Comparison of ENCODE assay signal across 15 cellular contexts in the genomic region with DNA sequence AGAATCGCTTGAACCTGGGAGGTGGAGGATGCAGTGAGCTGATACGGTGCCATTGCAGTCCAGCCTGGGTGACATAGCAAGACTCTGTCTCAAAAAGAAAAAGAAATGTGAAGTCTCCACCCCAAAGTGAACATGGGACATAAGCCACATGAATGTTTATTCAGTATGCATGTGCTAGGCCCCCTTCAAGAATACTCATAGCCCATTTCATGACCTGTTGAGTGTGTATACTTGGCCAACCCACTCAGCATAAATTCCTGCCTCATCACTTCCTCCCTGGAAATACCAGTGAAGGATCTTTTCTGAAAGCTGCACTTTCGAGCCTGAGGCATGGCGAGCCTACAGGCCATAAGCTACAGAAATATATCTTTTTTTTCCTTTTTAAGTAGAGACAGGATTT. TPM values are rescaled to one million over a fixed set of nuclear protein-coding genes. Genes with fewer than 3 reads are reported as not detected.
"Had no signal": no experiment of that assay in that cellular context is flagged by ENCODE, and none has a peak within 500 bp of the region (broad histone marks: within the 10 kb centered on the region; RNA-seq: fewer than 3 reads in every experiment).

No MANE protein-coding gene starts in this region.

RNA-seq across cellular contexts. Expression of a gene that starts 6.8 kb away (rescaled TPM):
- total RNA-seq: activated B cell treated with CpG ODN at 0.5 μM for 24 hours; activated CD4-positive, alpha-beta memory T cell treated with anti-CD3 and anti-CD28 coated beads for 36 hours; activated CD4-positive, alpha-beta memory T cell treated with anti-CD3 and anti-CD28 coated beads, Interleukin-2, amount 10 ng/mL, durations not matched to agents 7 days and 5 days; activated CD4-positive, alpha-beta T cell treated with anti-CD3 and anti-CD28 coated beads for 36 hours; activated CD4-positive, alpha-beta T cell treated with anti-CD3 and anti-CD28 coated beads, Interleukin-2, amount 10 ng/mL, durations not matched to agents 24 days and 14 days; activated CD4-positive, alpha-beta T cell treated with anti-CD3 and anti-CD28 coated beads, Interleukin-2, amount 10 ng/mL, durations not matched to agents 7 days and 5 days; activated CD8-positive, alpha-beta memory T cell treated with anti-CD3 and anti-CD28 coated beads for 36 hours; activated CD8-positive, alpha-beta memory T cell treated with anti-CD3 and anti-CD28 coated beads, Interleukin-2, amount 10 ng/mL, durations not matched to agents 7 days and 5 days; activated CD8-positive, alpha-beta T cell treated with anti-CD3 and anti-CD28 coated beads for 36 hours; activated CD8-positive, alpha-beta T cell treated with anti-CD3 and anti-CD28 coated beads, Interleukin-2, amount 10 ng/mL, durations not matched to agents 7 days and 5 days; T-cell; T-helper 1 cell treated with Interleukin-12 subunit alpha and Interleukin-12 subunit beta and Interleukin-4 antibody, amounts not matched to agents 30 ng/mL and 1 ng/mL, for 36 hours; T-helper 17 cell; T-helper 2 cell treated with Interferon-gamma antibody and Interleukin-4, amounts not matched to agents 100 ng/mL and 5 ng/mL, for 36 hours; WTC11 had no signal

RNA-seq across cellular contexts. Expression of a gene that starts 18.0 kb away (rescaled TPM):
- total RNA-seq: activated B cell treated with CpG ODN at 0.5 μM for 24 hours; activated CD4-positive, alpha-beta memory T cell treated with anti-CD3 and anti-CD28 coated beads for 36 hours; activated CD4-positive, alpha-beta memory T cell treated with anti-CD3 and anti-CD28 coated beads, Interleukin-2, amount 10 ng/mL, durations not matched to agents 7 days and 5 days; activated CD4-positive, alpha-beta T cell treated with anti-CD3 and anti-CD28 coated beads for 36 hours; activated CD4-positive, alpha-beta T cell treated with anti-CD3 and anti-CD28 coated beads, Interleukin-2, amount 10 ng/mL, durations not matched to agents 24 days and 14 days; activated CD4-positive, alpha-beta T cell treated with anti-CD3 and anti-CD28 coated beads, Interleukin-2, amount 10 ng/mL, durations not matched to agents 7 days and 5 days; activated CD8-positive, alpha-beta memory T cell treated with anti-CD3 and anti-CD28 coated beads for 36 hours; activated CD8-positive, alpha-beta memory T cell treated with anti-CD3 and anti-CD28 coated beads, Interleukin-2, amount 10 ng/mL, durations not matched to agents 7 days and 5 days; activated CD8-positive, alpha-beta T cell treated with anti-CD3 and anti-CD28 coated beads for 36 hours; activated CD8-positive, alpha-beta T cell treated with anti-CD3 and anti-CD28 coated beads, Interleukin-2, amount 10 ng/mL, durations not matched to agents 7 days and 5 days; T-cell; T-helper 1 cell treated with Interleukin-12 subunit alpha and Interleukin-12 subunit beta and Interleukin-4 antibody, amounts not matched to agents 30 ng/mL and 1 ng/mL, for 36 hours; T-helper 17 cell; T-helper 2 cell treated with Interferon-gamma antibody and Interleukin-4, amounts not matched to agents 100 ng/mL and 5 ng/mL, for 36 hours; WTC11 had no signal

RNA-seq across cellular contexts. Expression of a gene that starts 24.5 kb away (rescaled TPM):
- total RNA-seq: activated B cell treated with CpG ODN at 0.5 μM for 24 hours; activated CD4-positive, alpha-beta memory T cell treated with anti-CD3 and anti-CD28 coated beads for 36 hours; activated CD4-positive, alpha-beta memory T cell treated with anti-CD3 and anti-CD28 coated beads, Interleukin-2, amount 10 ng/mL, durations not matched to agents 7 days and 5 days; activated CD4-positive, alpha-beta T cell treated with anti-CD3 and anti-CD28 coated beads for 36 hours; activated CD4-positive, alpha-beta T cell treated with anti-CD3 and anti-CD28 coated beads, Interleukin-2, amount 10 ng/mL, durations not matched to agents 24 days and 14 days; activated CD4-positive, alpha-beta T cell treated with anti-CD3 and anti-CD28 coated beads, Interleukin-2, amount 10 ng/mL, durations not matched to agents 7 days and 5 days; activated CD8-positive, alpha-beta memory T cell treated with anti-CD3 and anti-CD28 coated beads for 36 hours; activated CD8-positive, alpha-beta memory T cell treated with anti-CD3 and anti-CD28 coated beads, Interleukin-2, amount 10 ng/mL, durations not matched to agents 7 days and 5 days; activated CD8-positive, alpha-beta T cell treated with anti-CD3 and anti-CD28 coated beads for 36 hours; activated CD8-positive, alpha-beta T cell treated with anti-CD3 and anti-CD28 coated beads, Interleukin-2, amount 10 ng/mL, durations not matched to agents 7 days and 5 days; T-cell; T-helper 1 cell treated with Interleukin-12 subunit alpha and Interleukin-12 subunit beta and Interleukin-4 antibody, amounts not matched to agents 30 ng/mL and 1 ng/mL, for 36 hours; T-helper 17 cell; T-helper 2 cell treated with Interferon-gamma antibody and Interleukin-4, amounts not matched to agents 100 ng/mL and 5 ng/mL, for 36 hours; WTC11 had no signal

RNA-seq across cellular contexts. Expression of a gene that starts 45.3 kb away (rescaled TPM):
- total RNA-seq: activated B cell treated with CpG ODN at 0.5 μM for 24 hours; activated CD4-positive, alpha-beta memory T cell treated with anti-CD3 and anti-CD28 coated beads for 36 hours; activated CD4-positive, alpha-beta memory T cell treated with anti-CD3 and anti-CD28 coated beads, Interleukin-2, amount 10 ng/mL, durations not matched to agents 7 days and 5 days; activated CD4-positive, alpha-beta T cell treated with anti-CD3 and anti-CD28 coated beads for 36 hours; activated CD4-positive, alpha-beta T cell treated with anti-CD3 and anti-CD28 coated beads, Interleukin-2, amount 10 ng/mL, durations not matched to agents 24 days and 14 days; activated CD4-positive, alpha-beta T cell treated with anti-CD3 and anti-CD28 coated beads, Interleukin-2, amount 10 ng/mL, durations not matched to agents 7 days and 5 days; activated CD8-positive, alpha-beta memory T cell treated with anti-CD3 and anti-CD28 coated beads for 36 hours; activated CD8-positive, alpha-beta memory T cell treated with anti-CD3 and anti-CD28 coated beads, Interleukin-2, amount 10 ng/mL, durations not matched to agents 7 days and 5 days; activated CD8-positive, alpha-beta T cell treated with anti-CD3 and anti-CD28 coated beads for 36 hours; activated CD8-positive, alpha-beta T cell treated with anti-CD3 and anti-CD28 coated beads, Interleukin-2, amount 10 ng/mL, durations not matched to agents 7 days and 5 days; T-cell; T-helper 1 cell treated with Interleukin-12 subunit alpha and Interleukin-12 subunit beta and Interleukin-4 antibody, amounts not matched to agents 30 ng/mL and 1 ng/mL, for 36 hours; T-helper 17 cell; T-helper 2 cell treated with Interferon-gamma antibody and Interleukin-4, amounts not matched to agents 100 ng/mL and 5 ng/mL, for 36 hours; WTC11 had no signal

RNA-seq across cellular contexts. Expression of a gene that starts 49.5 kb away (rescaled TPM):
- total RNA-seq: activated B cell treated with CpG ODN at 0.5 μM for 24 hours; activated CD4-positive, alpha-beta memory T cell treated with anti-CD3 and anti-CD28 coated beads for 36 hours; activated CD4-positive, alpha-beta memory T cell treated with anti-CD3 and anti-CD28 coated beads, Interleukin-2, amount 10 ng/mL, durations not matched to agents 7 days and 5 days; activated CD4-positive, alpha-beta T cell treated with anti-CD3 and anti-CD28 coated beads for 36 hours; activated CD4-positive, alpha-beta T cell treated with anti-CD3 and anti-CD28 coated beads, Interleukin-2, amount 10 ng/mL, durations not matched to agents 24 days and 14 days; activated CD4-positive, alpha-beta T cell treated with anti-CD3 and anti-CD28 coated beads, Interleukin-2, amount 10 ng/mL, durations not matched to agents 7 days and 5 days; activated CD8-positive, alpha-beta memory T cell treated with anti-CD3 and anti-CD28 coated beads for 36 hours; activated CD8-positive, alpha-beta memory T cell treated with anti-CD3 and anti-CD28 coated beads, Interleukin-2, amount 10 ng/mL, durations not matched to agents 7 days and 5 days; activated CD8-positive, alpha-beta T cell treated with anti-CD3 and anti-CD28 coated beads for 36 hours; activated CD8-positive, alpha-beta T cell treated with anti-CD3 and anti-CD28 coated beads, Interleukin-2, amount 10 ng/mL, durations not matched to agents 7 days and 5 days; T-cell; T-helper 1 cell treated with Interleukin-12 subunit alpha and Interleukin-12 subunit beta and Interleukin-4 antibody, amounts not matched to agents 30 ng/mL and 1 ng/mL, for 36 hours; T-helper 17 cell; T-helper 2 cell treated with Interferon-gamma antibody and Interleukin-4, amounts not matched to agents 100 ng/mL and 5 ng/mL, for 36 hours; WTC11 had no signal
